In the genomic region with DNA sequence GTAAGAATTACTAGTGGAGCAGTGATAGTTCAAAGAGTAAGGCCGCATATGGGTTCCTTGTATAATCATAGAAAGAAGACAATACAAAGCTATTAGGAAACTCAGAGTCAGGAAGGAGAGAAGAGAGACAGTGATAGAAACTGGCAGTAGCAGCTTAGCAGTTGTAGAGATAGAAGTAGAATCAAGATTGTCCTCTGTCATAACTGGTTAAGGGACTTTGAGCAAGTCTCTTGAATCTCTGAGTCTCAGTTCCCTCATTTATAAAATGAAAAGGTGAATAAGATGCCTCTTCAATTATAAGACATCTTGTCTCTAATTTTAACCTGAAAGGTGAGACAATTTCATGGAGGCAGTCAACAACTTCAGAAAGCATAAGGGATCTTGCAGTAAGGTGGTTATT, we compare ENCODE assay signal across 31 cellular contexts.
"Had no signal": no experiment of that assay in that cellular context is flagged by ENCODE, and none has a peak within 500 bp of the region (broad histone marks: within the 10 kb centered on the region; RNA-seq: fewer than 3 reads in every experiment).

No MANE protein-coding gene starts in this region.

- H3K4me1 Mint-ChIP-seq: activated CD4-positive, alpha-beta T cell treated with anti-CD3 and anti-CD28 coated beads, Interleukin-2, amount 10 ng/mL, durations not matched to agents 24 days and 14 days; activated naive CD8-positive, alpha-beta T cell treated with anti-CD3 and anti-CD28 coated beads for 36 hours; activated T-helper 17 cell treated with anti-CD3 and anti-CD28 coated beads, Interleukin-2, amount 50 U/mL, for 72 hours; T-cell had no signal

- H3K4me3 Mint-ChIP-seq: activated CD4-positive, alpha-beta T cell treated with anti-CD3 and anti-CD28 coated beads, Interleukin-2, amount 10 ng/mL, durations not matched to agents 24 days and 14 days; activated CD8-positive, alpha-beta T cell treated with anti-CD3 and anti-CD28 coated beads for 36 hours; activated naive CD8-positive, alpha-beta T cell treated with anti-CD3 and anti-CD28 coated beads for 36 hours; activated T-cell treated with anti-CD3 and anti-CD28 coated beads, Interleukin-2, amount 50 U/mL, for 72 hours; activated T-helper 17 cell treated with anti-CD3 and anti-CD28 coated beads, Interleukin-2, amount 50 U/mL, for 72 hours; T-cell had no signal

- DNase-seq: activated CD4-positive, alpha-beta T cell treated with anti-CD3 and anti-CD28 coated beads, Interleukin-2, amount 10 ng/mL, durations not matched to agents 24 days and 14 days; activated CD4-positive, alpha-beta T cell treated with anti-CD3 and anti-CD28 coated beads, Interleukin-2, amount 50 U/mL, for 4 hours; activated CD8-positive, alpha-beta T cell treated with anti-CD3 and anti-CD28 coated beads for 36 hours; activated effector memory CD4-positive, alpha-beta T cell treated with anti-CD3 and anti-CD28 coated beads, Interleukin-2, amount 50 U/mL, for 16 hours; activated naive CD4-positive, alpha-beta T cell; activated naive CD4-positive, alpha-beta T cell treated with anti-CD3 and anti-CD28 coated beads, Interleukin-2, amount 50 U/mL, for 16 hours; activated naive CD8-positive, alpha-beta T cell treated with anti-CD3 and anti-CD28 coated beads for 36 hours; activated T-cell treated with anti-CD3 and anti-CD28 coated beads, Interleukin-2, amount 50 U/mL, for 1 hour; activated T-cell treated with anti-CD3 and anti-CD28 coated beads, Interleukin-2, amount 50 U/mL, for 72 hours; adrenal gland; body of pancreas; NCI-H1105; NCI-H1417 treated with DMSO at 0.1 percent for 48 hours; NCI-H1694; NCI-H1930; NCI-H2081 treated with DMSO at 0.1 percent for 48 hours; NCI-H345; NCI-H524 treated with DMSO at 0.1 percent for 48 hours; PC-9; SIG-M5; T-cell; T1000; WERI-Rb-1 had no signal

- ATAC-seq: activated CD8-positive, alpha-beta T cell treated with anti-CD3 and anti-CD28 coated beads for 36 hours; activated T-cell treated with anti-CD3 and anti-CD28 coated beads, Interleukin-2, amount 50 U/mL, for 72 hours; activated T-helper 17 cell treated with anti-CD3 and anti-CD28 coated beads, Interleukin-2, amount 50 U/mL, for 72 hours; body of pancreas; Right ventricle myocardium inferior; SK-N-SH treated with all-trans-retinoic acid at 6 μM for 48 hours; T-cell had no signal

- H3K9me3 ChIP-seq: adrenal gland, body of pancreas, breast epithelium had no signal

- FAIRE-seq: astrocyte, RCC 7860 had no signal

- H3K9ac ChIP-seq: KMS-11 had no signal

- H3K9me3 Mint-ChIP-seq: activated CD4-positive, alpha-beta T cell treated with anti-CD3 and anti-CD28 coated beads, Interleukin-2, amount 10 ng/mL, durations not matched to agents 24 days and 14 days; activated CD8-positive, alpha-beta T cell treated with anti-CD3 and anti-CD28 coated beads for 36 hours; activated naive CD8-positive, alpha-beta T cell treated with anti-CD3 and anti-CD28 coated beads for 36 hours; activated T-cell treated with anti-CD3 and anti-CD28 coated beads, Interleukin-2, amount 50 U/mL, for 72 hours; activated T-helper 17 cell treated with anti-CD3 and anti-CD28 coated beads, Interleukin-2, amount 50 U/mL, for 72 hours; T-cell had no signal

- H3K27ac Mint-ChIP-seq: activated CD4-positive, alpha-beta T cell treated with anti-CD3 and anti-CD28 coated beads, Interleukin-2, amount 10 ng/mL, durations not matched to agents 24 days and 14 days; activated CD8-positive, alpha-beta T cell treated with anti-CD3 and anti-CD28 coated beads for 36 hours; activated naive CD8-positive, alpha-beta T cell treated with anti-CD3 and anti-CD28 coated beads for 36 hours; activated T-cell treated with anti-CD3 and anti-CD28 coated beads, Interleukin-2, amount 50 U/mL, for 72 hours; activated T-helper 17 cell treated with anti-CD3 and anti-CD28 coated beads, Interleukin-2, amount 50 U/mL, for 72 hours; T-cell had no signal

- H3K27me3 ChIP-seq: adrenal gland, body of pancreas, breast epithelium had no signal

- H3K4me2 ChIP-seq: KMS-11, PC-9 had no signal

- H3K4me1 ChIP-seq: adrenal gland, body of pancreas, breast epithelium had no signal

- H3K4me3 ChIP-seq: adrenal gland, body of pancreas, breast epithelium, PC-9 had no signal

- H3K36me3 Mint-ChIP-seq: activated naive CD8-positive, alpha-beta T cell treated with anti-CD3 and anti-CD28 coated beads for 36 hours; T-cell had no signal

- H3K36me3 ChIP-seq: adrenal gland, breast epithelium, WERI-Rb-1 had no signal

- H2AFZ ChIP-seq: PC-9 had no signal

- H3K27ac ChIP-seq: adrenal gland, body of pancreas, breast epithelium, KMS-11, PC-9, RWPE1, WERI-Rb-1 had no signal
